ENCODE assay signal across 17 cellular contexts in the genomic region with DNA sequence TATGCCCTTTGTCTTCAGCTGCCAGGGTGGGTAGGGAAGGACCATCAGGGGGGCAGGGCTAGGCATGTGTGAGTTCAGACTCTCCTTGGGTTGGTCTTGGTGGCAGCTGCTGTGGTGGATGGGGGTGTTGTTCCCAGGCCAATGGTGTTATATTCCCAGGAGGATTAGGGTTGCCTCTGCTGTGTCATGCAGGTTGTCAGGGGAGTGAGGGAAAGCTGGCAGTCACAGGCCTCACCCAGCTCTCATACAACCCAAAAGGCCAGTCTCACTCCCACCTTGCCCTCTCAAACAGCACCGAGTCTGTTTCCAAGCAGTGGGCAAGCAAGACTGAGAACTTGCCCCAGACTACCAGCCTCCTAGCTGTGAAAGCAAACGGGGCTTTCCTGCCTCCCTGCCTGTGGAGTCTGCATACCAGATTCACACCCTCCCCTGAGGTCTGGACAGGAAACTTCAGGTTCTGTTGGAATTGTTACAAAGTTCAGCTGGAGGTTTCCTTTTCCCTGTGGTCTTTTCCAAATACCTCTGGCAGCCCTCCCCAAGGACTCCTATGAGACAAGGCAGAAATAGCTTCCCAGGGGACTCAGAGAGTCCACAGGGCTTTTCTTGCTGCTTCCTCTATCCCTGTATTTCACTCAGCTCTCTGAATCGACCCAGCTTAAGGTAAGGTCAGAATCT. TPM values are rescaled to one million over a fixed set of nuclear protein-coding genes. Genes with fewer than 3 reads are reported as not detected.
DNase-seq lines count a peak whose midpoint lies in the region; ATAC-seq, FAIRE-seq and TF ChIP-seq lines count a peak whose summit lies in the region.
"Had no signal": no experiment of that assay in that cellular context is flagged by ENCODE, and none has a peak within 500 bp of the region (broad histone marks: within the 10 kb centered on the region; RNA-seq: fewer than 3 reads in every experiment).

No MANE protein-coding gene starts in this region.

- POLR2A ChIA-PET in A673 (lab: Charles Lee; ENCODE audit: low non-redundant PET), result interaction anchor here (0.6 kb wide), 1 partner anchor 31 kb away, joined by 3 read pairs; no protein-coding TSS in a partner anchor

- peaks cover 2% of the 10 kb centered on the region for H3K4me1 Mint-ChIP-seq in mesothelial cell of epicardium
- H3K4me1 Mint-ChIP-seq: IgD-negative memory B cell had no signal

- no peaks in the 10 kb centered on the region for H3K27me3 ChIP-seq in A673 (replicated peaks; ENCODE audit: insufficient read depth, low read depth, low read length, poor library complexity)
- H3K27me3 ChIP-seq: cardiac muscle cell, uterus had no signal

- no TSS peak for BruUV-seq in A673 (replicated peaks; lab: Mats Ljungman, UMichigan)

- H3K27me3 Mint-ChIP-seq in mesothelial cell of epicardium (ENCODE audit: low read depth), result no peaks in the 10 kb centered on the region

- H3K4me3 ChIP-seq in A673 (ENCODE audit: low read depth, low read length, poor library complexity, severe bottlenecking) (no peak overlapping the region), astrocyte of the spinal cord (ENCODE audit: low read depth, low read length) (no peak overlapping the region)
- H3K4me3 ChIP-seq: cardiac muscle cell, uterus had no signal

- TF ChIP-seq POLR2A in GM12892 (IDR thresholded peaks at IDR 0.05; ENCODE audit: low read depth, low read length), result no peak

- H3K36me3 Mint-ChIP-seq in mesothelial cell of epicardium, result no peaks in the 10 kb centered on the region
- H3K36me3 Mint-ChIP-seq: IgD-negative memory B cell had no signal

- no peaks in the 10 kb centered on the region for H3K36me3 ChIP-seq in A673 (ENCODE audit: insufficient read depth, low read length, poor library complexity, severe bottlenecking)
- H3K36me3 ChIP-seq: cardiac muscle cell, uterus had no signal

- H3K27ac Mint-ChIP-seq in mesothelial cell of epicardium, result no peak overlapping the region
- H3K27ac Mint-ChIP-seq: activated T-helper 1 cell treated with anti-CD3 and anti-CD28 coated beads, Interleukin-12 subunit alpha, Interleukin-12 subunit beta, Interleukin-2, Interleukin-4 antibody, amounts not matched to agents 30 ng/mL and 10 ng/mL and 1 ng/mL, durations not matched to agents 14 hours and 24 hours and 36 hours had no signal

- TF ChIP-seq CTCF in A673 (conservative IDR thresholded peaks at IDR 0.05; ENCODE audit: low read depth, low read length) (no peak), astrocyte of the spinal cord (IDR thresholded peaks at IDR 0.05; ENCODE audit: low read depth, low read length) (no peak), mesothelial cell of epicardium (IDR thresholded peaks at IDR 0.05; ENCODE audit: unreplicated experiment) (no peak)

- H3K4me1 ChIP-seq in A673 (ENCODE audit: insufficient read depth, low read length, poor library complexity, severe bottlenecking), result peaks cover 6% of the 10 kb centered on the region
- H3K4me1 ChIP-seq: uterus had no signal

- in situ Hi-C loops in astrocyte of the spinal cord (cut with HindIII; ENCODE audit: low sequenced_read_pairs), result no loop called here

- no peak overlapping the region for H3K27ac ChIP-seq in A673 (ENCODE audit: low read depth, low read length, poor library complexity, severe bottlenecking)
- H3K27ac ChIP-seq: cardiac muscle cell, uterus had no signal

- intact Hi-C loops in A673 (cut with micrococcal nuclease; ENCODE audit: unreplicated experiment), result no loop called here

- CTCF ChIA-PET in A673 (lab: Charles Lee), result no interaction called here

- no peaks in the 10 kb centered on the region for H3K9me3 ChIP-seq in A673 (ENCODE audit: low read depth, low read length, poor library complexity, severe bottlenecking)
- H3K9me3 ChIP-seq: uterus had no signal

- FAIRE-seq in GM12892 (lab: Jason Lieb, UNC), result no peak

- no peak overlapping the region for H3K4me3 Mint-ChIP-seq in mesothelial cell of epicardium
- H3K4me3 Mint-ChIP-seq: activated T-helper 1 cell treated with anti-CD3 and anti-CD28 coated beads, Interleukin-12 subunit alpha, Interleukin-12 subunit beta, Interleukin-2, Interleukin-4 antibody, amounts not matched to agents 30 ng/mL and 10 ng/mL and 1 ng/mL, durations not matched to agents 14 hours and 24 hours and 36 hours; IgD-negative memory B cell had no signal

- DNase-seq in A673 (ENCODE audit: low spot score), result peak; percentile 15
- peak; percentile 44 for DNase-seq in astrocyte of the spinal cord (ENCODE audit: low read depth, low spot score)
- DNase-seq in left kidney (ENCODE audit: low read depth, low spot score), result peak; percentile 7
- DNase-seq in NCI-H187 (lab: John Stamatoyannopoulos, UW), result no peak
- no peak for DNase-seq in mesothelial cell of epicardium (ENCODE audit: low spot score in 2 of 2, unreplicated experiment in 2 of 2)
- DNase-seq in GM12892 (ENCODE audit: insufficient read length), result no peak
- DNase-seq: activated CD4-positive, alpha-beta T cell treated with anti-CD3 and anti-CD28 coated beads for 48 hours; DMS53; NCI-H2029 treated with DMSO at 0.1 percent for 48 hours; stimulated activated CD4-positive, alpha-beta T cell treated with anti-CD3 and anti-CD28 coated beads, Interleukin-2, amount 100 ng/mL, for 24 hours; uterus had no signal

- ATAC-seq in HG03196 (IDR thresholded peaks at IDR 0.05; ENCODE audit: unreplicated experiment) (peak; percentile 51), HG03571 (IDR thresholded peaks at IDR 0.05; ENCODE audit: unreplicated experiment) (no peak)

- peaks cover 17% of the 10 kb centered on the region for H3K9me3 Mint-ChIP-seq in mesothelial cell of epicardium
- H3K9me3 Mint-ChIP-seq: activated T-helper 1 cell treated with anti-CD3 and anti-CD28 coated beads, Interleukin-12 subunit alpha, Interleukin-12 subunit beta, Interleukin-2, Interleukin-4 antibody, amounts not matched to agents 30 ng/mL and 10 ng/mL and 1 ng/mL, durations not matched to agents 14 hours and 24 hours and 36 hours had no signal

RNA-seq across cellular contexts. Expression of a gene that starts 1.4 kb away (rescaled TPM):
- total RNA-seq in A673 (2021) (not detected in 2 replicates), mesothelial cell of epicardium (not detected in 3 replicates)
- polyA plus RNA-seq in GM12892 (2012; ENCODE audit: missing spikeins), result 1.6 TPM
- total RNA-seq: activated T-helper 1 cell treated with anti-CD3 and anti-CD28 coated beads, Interleukin-12 subunit alpha, Interleukin-12 subunit beta, Interleukin-2, Interleukin-4 antibody, amounts not matched to agents 30 ng/mL and 10 ng/mL and 1 ng/mL, durations not matched to agents 14 hours and 24 hours and 36 hours; cardiac muscle cell; T-helper 1 cell treated with Interleukin-12 subunit alpha and Interleukin-12 subunit beta and Interleukin-4 antibody, amounts not matched to agents 30 ng/mL and 1 ng/mL, for 36 hours; uterus had no signal
- polyA plus RNA-seq: cardiac muscle cell, IgD-negative memory B cell had no signal

Comparison
In these comparisons a context has a peak if more than half of its experiments do, and no peak if none do; other contexts are left out.
1. DNase-seq: peak in A673 (single experiment), astrocyte of the spinal cord (single experiment) and left kidney (single experiment); none in NCI-H187 (0 of 2), mesothelial cell of epicardium (0 of 2) and GM12892 (single experiment).